8 cellular contexts compared by ENCODE assay signal in genomic region chr11:121372671-121373429, GRCh38.
DNase-seq lines count a peak whose midpoint lies in the region; ATAC-seq and TF ChIP-seq lines count a peak whose summit lies in the region.
"Had no signal": no experiment of that assay in that cellular context is flagged by ENCODE, and none has a peak within 500 bp of the region (broad histone marks: within the 10 kb centered on the region; RNA-seq: fewer than 3 reads in every experiment).

No MANE protein-coding gene starts in this region.

- no peaks in the 10 kb centered on the region for H3K4me1 ChIP-seq in tibial artery

- peaks cover 0 to 8% of the 10 kb centered on the region in 2 donors for H3K27me3 ChIP-seq in tibial artery

- no peaks in the 10 kb centered on the region for H3K36me3 ChIP-seq in tibial artery

- no peaks in the 10 kb centered on the region for H3K9me3 ChIP-seq in tibial artery

- TF ChIP-seq CTCF in tibial artery (IDR thresholded peaks at IDR 0.05) = no peak

- no peak overlapping the region for H3K27ac ChIP-seq in tibial artery

- H3K4me3 ChIP-seq in tibial artery = no peak overlapping the region
- H3K4me3 ChIP-seq: K562 had no signal

- intact Hi-C loops in left colon (cut with DNase I, micrococcal nuclease) = no loop called here
- intact Hi-C loops in tibial artery (cut with DNase I; ENCODE audit: low total_unique reads) = no loop called here

- peak; percentile 92 for ATAC-seq in GM18867 (IDR thresholded peaks at IDR 0.05; ENCODE audit: unreplicated experiment)
- ATAC-seq in GM21529 (IDR thresholded peaks at IDR 0.05; ENCODE audit: unreplicated experiment) = peak; percentile 82
- peak; percentile 88 for ATAC-seq in HG03521 (IDR thresholded peaks at IDR 0.05; ENCODE audit: unreplicated experiment)
- ATAC-seq in left colon = peak; percentile 35
- ATAC-seq: K562 had no signal

- DNase-seq in left colon (no peak), cortex of kidney (lab: John Stamatoyannopoulos, UW) (no peak), tibial artery (no peak), NCI-H2227 treated with DMSO at 0.1 percent for 48 hours (lab: John Stamatoyannopoulos, UW) (no peak)

Comparison
In these comparisons a context has a peak if more than half of its experiments do, and no peak if none do; other contexts are left out.
1. ATAC-seq: peak in every context shown above with its lines; median percentile 92 in GM18867; 88 in HG03521; 82 in GM21529; 35 in left colon.